17 cellular contexts compared by ENCODE assay signal in the genomic region with DNA sequence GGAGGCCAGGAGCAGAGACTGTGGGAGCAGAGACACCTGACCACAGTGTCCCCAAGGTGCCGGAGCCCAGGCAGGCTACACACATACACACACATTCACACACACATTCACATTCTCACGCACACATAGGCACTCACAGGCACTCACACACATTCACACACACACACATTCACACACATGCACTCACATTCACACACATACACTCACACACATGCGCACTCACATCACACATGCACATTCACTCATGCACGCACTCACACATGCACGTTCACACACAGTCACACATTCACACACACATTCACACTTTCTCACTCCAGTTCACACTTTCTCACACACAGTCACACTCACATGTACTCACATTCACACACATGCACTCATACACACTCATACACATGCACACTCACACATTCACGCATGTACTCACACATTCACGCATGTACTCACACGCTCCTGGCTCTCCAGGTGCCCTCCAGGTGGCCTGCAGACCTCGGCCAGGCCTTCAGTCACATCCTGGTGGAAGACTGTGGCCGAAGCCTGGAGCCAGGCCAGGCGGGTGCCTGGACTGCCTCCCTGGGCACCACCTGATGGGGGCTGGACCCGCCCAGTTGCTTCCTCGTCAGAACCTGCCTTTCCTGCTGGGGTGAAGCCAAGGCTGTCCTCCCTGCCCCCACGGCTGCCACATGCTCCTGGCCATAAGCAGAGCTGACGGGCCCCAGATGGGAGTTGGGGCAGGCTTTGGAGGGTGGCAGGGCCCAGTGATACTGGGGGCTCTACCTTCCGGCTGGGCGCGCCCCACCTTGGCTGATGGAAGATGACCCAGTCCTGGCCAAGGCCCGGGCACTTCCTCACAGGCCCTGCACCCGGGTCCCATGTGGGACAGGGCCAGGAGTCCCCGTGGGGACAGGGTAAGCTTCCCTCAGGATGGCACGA.
DNase-seq lines count a peak whose midpoint lies in the region; ATAC-seq and TF ChIP-seq lines count a peak whose summit lies in the region.
"Had no signal": no experiment of that assay in that cellular context is flagged by ENCODE, and none has a peak within 500 bp of the region (broad histone marks: within the 10 kb centered on the region; RNA-seq: fewer than 3 reads in every experiment).

No MANE protein-coding gene starts in this region.

- H3K27ac ChIP-seq in heart right ventricle (no peak overlapping the region), right lobe of liver (no peak overlapping the region), aorta (ENCODE audit: low read depth in 1 of 2, low read length in 2 of 2) (no peak overlapping the region), testis (no peak overlapping the region)
- H3K27ac ChIP-seq: brain microvascular endothelial cell, gastrocnemius medialis, KMS-11, skin epidermis had no signal

- H3K4me3 ChIP-seq in heart right ventricle = no peak overlapping the region
- no peak overlapping the region for H3K4me3 ChIP-seq in right lobe of liver
- no peak overlapping the region for H3K4me3 ChIP-seq in aorta (ENCODE audit: low read length in 2 of 2)
- H3K4me3 ChIP-seq in testis = no peak overlapping the region
- H3K4me3 ChIP-seq: A549, gastrocnemius medialis, skin epidermis had no signal

- no peak for TF ChIP-seq POLR2A in right lobe of liver (IDR thresholded peaks at IDR 0.05)
- TF ChIP-seq POLR2A in testis (IDR thresholded peaks at IDR 0.05) = no peak

- H3K36me3 Mint-ChIP-seq in MCF 10A (ENCODE audit: insufficient read depth, unreplicated experiment) (peaks cover 5% of the 10 kb centered on the region), type B pancreatic cell (no peaks in the 10 kb centered on the region)

- POLR2A ChIA-PET in MCF 10A (lab: Yijun Ruan, JAX) = interaction anchor here (1.0 kb wide), 1 partner anchor 24 kb away, joined by 3 read pairs; no protein-coding TSS in a partner anchor

- H3K36me3 ChIP-seq in heart right ventricle (no peaks in the 10 kb centered on the region), right lobe of liver (no peaks in the 10 kb centered on the region), aorta (ENCODE audit: control insufficient read depth in 1 of 2, insufficient read depth in 2 of 2, low read length in 1 of 2) (no peaks in the 10 kb centered on the region), testis (ENCODE audit: low read depth, missing control alignments) (no peaks in the 10 kb centered on the region)
- H3K36me3 ChIP-seq: brain microvascular endothelial cell, gastrocnemius medialis had no signal

- no TSS peak for BruUV-seq in MCF 10A (replicated peaks; lab: Mats Ljungman, UMichigan)

- H3K27me3 ChIP-seq in heart right ventricle = peaks cover 0 to 62% (median 48%) of the 10 kb centered on the region in 7 donors
- no peaks in the 10 kb centered on the region for H3K27me3 ChIP-seq in right lobe of liver
- H3K27me3 ChIP-seq in aorta (ENCODE audit: control insufficient read depth in 1 of 2, insufficient read depth in 2 of 2, low read length in 1 of 2) = no peaks in the 10 kb centered on the region
- no peaks in the 10 kb centered on the region for H3K27me3 ChIP-seq in testis

- H3K4me1 Mint-ChIP-seq in MCF 10A (ENCODE audit: insufficient read depth, unreplicated experiment) (peaks cover 12% of the 10 kb centered on the region), type B pancreatic cell (ENCODE audit: unreplicated experiment) (peaks cover 6% of the 10 kb centered on the region)

- DNase-seq in Right ventricle myocardium superior (peak; percentile 38), heart right ventricle (no peak), MCF 10A (ENCODE audit: unreplicated experiment) (peak; percentile 62), right lobe of liver (peak in 2 of 3 donors; percentile 21 to 56), aorta (peak; percentile 18 to 72), testis (no peak), type B pancreatic cell (ENCODE audit: extremely low spot score, unreplicated experiment) (no peak)
- no peak for DNase-seq in stimulated activated CD4-positive, alpha-beta T cell treated with anti-CD3 and anti-CD28 coated beads, Interleukin-12 subunit alpha, Interleukin-12 subunit beta, amount 100 ng/mL, for 4 hours
- DNase-seq: activated gamma-delta T cell treated with Interleukin-2 at 50 U/mL for 16 hours; brain microvascular endothelial cell; effector CD8-positive, alpha-beta T cell; NCI-H1694; NCI-H524 treated with DMSO at 0.1 percent for 48 hours had no signal

- intact Hi-C loops in Right ventricle myocardium superior (cut with DNase I) = no loop called here
- intact Hi-C loops in heart right ventricle (cut with DNase I) = no loop called here
- intact Hi-C loops in MCF 10A (cut with micrococcal nuclease) = no loop called here
- intact Hi-C loops in right lobe of liver (cut with DNase I) = no loop called here
- intact Hi-C loops in aorta (cut with DNase I) = no loop called here
- intact Hi-C loops in testis (cut with DNase I; ENCODE audit: low total_unique reads) = no loop called here

- ATAC-seq in Right ventricle myocardium superior (ENCODE audit: poor library complexity) (no peak), heart right ventricle (no peak), right lobe of liver (peak in 2 of 4 donors; percentile 10 to 31), aorta (ENCODE audit: low FRiP score) (no peak)
- ATAC-seq: A549, gastrocnemius medialis had no signal

- TF ChIP-seq CTCF in heart right ventricle (IDR thresholded peaks at IDR 0.05) (no peak), MCF 10A (IDR thresholded peaks at IDR 0.05; ENCODE audit: unreplicated experiment) (no peak), right lobe of liver (IDR thresholded peaks at IDR 0.05) (no peak), testis (IDR thresholded peaks at IDR 0.05) (no peak), type B pancreatic cell (conservative IDR thresholded peaks at IDR 0.05) (no peak)

- H3K9me3 ChIP-seq in heart right ventricle (no peaks in the 10 kb centered on the region), right lobe of liver (no peaks in the 10 kb centered on the region), aorta (ENCODE audit: control insufficient read depth, low read length) (no peaks in the 10 kb centered on the region), testis (no peaks in the 10 kb centered on the region)
- H3K9me3 ChIP-seq: A549, gastrocnemius medialis had no signal

- H3K9me3 Mint-ChIP-seq in MCF 10A (ENCODE audit: unreplicated experiment) (no peaks in the 10 kb centered on the region), type B pancreatic cell (no peaks in the 10 kb centered on the region)

- H3K4me1 ChIP-seq in heart right ventricle (peaks cover 0 to 28% (median 7%) of the 10 kb centered on the region in 9 donors), right lobe of liver (no peaks in the 10 kb centered on the region), aorta (ENCODE audit: control insufficient read depth in 1 of 2, insufficient read depth in 2 of 2, low read length in 2 of 2) (no peaks in the 10 kb centered on the region), testis (no peaks in the 10 kb centered on the region)
- H3K4me1 ChIP-seq: A549, gastrocnemius medialis had no signal

- no peak overlapping the region for H3K27ac Mint-ChIP-seq in MCF 10A (ENCODE audit: low read depth, unreplicated experiment)
- H3K27ac Mint-ChIP-seq in type B pancreatic cell = no peak overlapping the region

- WGBS in heart right ventricle, 2 donors = 88 to 90% methylated on average over 22 of the region's 22 CpGs
- WGBS in right lobe of liver (ENCODE audit: insufficient coverage, low coverage, low lambda C conversion rate, missing lambda C conversion rate) = 75% methylated on average over 8 of the region's 22 CpGs
- 92 to 94% methylated on average over 22 of the region's 22 CpGs for WGBS in aorta, 2 donors
- 79 to 92% methylated on average over 13 to 22 of the region's 22 CpGs for WGBS in testis, 2 donors

- H3K4me3 Mint-ChIP-seq in MCF 10A (ENCODE audit: unreplicated experiment) (no peak overlapping the region), type B pancreatic cell (no peak overlapping the region)

- CTCF ChIA-PET in MCF 10A (lab: Yijun Ruan, JAX) = no interaction called here

- no peaks in the 10 kb centered on the region for H3K27me3 Mint-ChIP-seq in MCF 10A (ENCODE audit: insufficient read depth, unreplicated experiment)
- H3K27me3 Mint-ChIP-seq in type B pancreatic cell = no peaks in the 10 kb centered on the region

Comparison
In these comparisons a context has a peak if more than half of its experiments do, and no peak if none do; other contexts are left out.
1. DNase-seq: peak in Right ventricle myocardium superior (single experiment), MCF 10A (single experiment), right lobe of liver (2 of 3) and aorta (2 of 2); none in heart right ventricle (0 of 2), testis (single experiment), type B pancreatic cell (single experiment) and stimulated activated CD4-positive, alpha-beta T cell treated with anti-CD3 and anti-CD28 coated beads, Interleukin-12 subunit alpha, Interleukin-12 subunit beta, amount 100 ng/mL, for 4 hours (single experiment).